In genomic region chr21:44912158-44912473, GRCh38 we compare ENCODE assay signal across 10 cellular contexts. TPM values are rescaled to one million over a fixed set of nuclear protein-coding genes. Genes with fewer than 3 reads are reported as not detected.
A peak's percentile ranks its signal among the peaks of the same experiment; 100 is the strongest.
DNase-seq lines count a peak whose midpoint lies in the region; ATAC-seq and TF ChIP-seq lines count a peak whose summit lies in the region.
"Had no signal": no experiment of that assay in that cellular context is flagged by ENCODE, and none has a peak within 500 bp of the region (broad histone marks: within the 10 kb centered on the region; RNA-seq: fewer than 3 reads in every experiment).

No MANE protein-coding gene starts in this region.

- H3K79me2 ChIP-seq in smooth muscle cell (ENCODE audit: low read depth) = no peaks in the 10 kb centered on the region

- H3K27ac ChIP-seq in RWPE2 (ENCODE audit: poor library complexity, severe bottlenecking) = peak overlapping the region; percentile 65
- no peak overlapping the region for H3K27ac ChIP-seq in rectal smooth muscle tissue (ENCODE audit: low read depth, low read length)
- no peak overlapping the region for H3K27ac ChIP-seq in smooth muscle cell (ENCODE audit: low read depth)
- no peak overlapping the region for H3K27ac ChIP-seq in suprapubic skin
- H3K27ac ChIP-seq: foreskin keratinocyte, vagina had no signal

- ATAC-seq in GM19463 (IDR thresholded peaks at IDR 0.05; ENCODE audit: unreplicated experiment) (peak; percentile 15), RWPE2 (ENCODE audit: low read depth) (no peak; the same call in 2 of the 3 replicates)

- H3K27me3 ChIP-seq in RWPE2 (ENCODE audit: insufficient read depth, poor library complexity, severe bottlenecking) = no peaks in the 10 kb centered on the region
- no peaks in the 10 kb centered on the region for H3K27me3 ChIP-seq in rectal smooth muscle tissue (ENCODE audit: control insufficient read depth, insufficient read depth, low read length)
- no peaks in the 10 kb centered on the region for H3K27me3 ChIP-seq in smooth muscle cell (ENCODE audit: low read depth)
- peaks cover 4% of the 10 kb centered on the region for H3K27me3 ChIP-seq in suprapubic skin
- H3K27me3 ChIP-seq: vagina had no signal

- H3K4me2 ChIP-seq in smooth muscle cell = no peak overlapping the region

- no peak overlapping the region for H2AFZ ChIP-seq in smooth muscle cell (ENCODE audit: low read depth)

- no peak for DNase-seq in RWPE2 (ENCODE audit: low spot score)
- DNase-seq in erythroblast (lab: John Stamatoyannopoulos, UW) = no peak
- no peak for DNase-seq in hippocampal formation (lab: John Stamatoyannopoulos, UW)
- no peak for DNase-seq in smooth muscle cell (lab: John Stamatoyannopoulos, UW; ENCODE audit: unreplicated experiment)
- DNase-seq in suprapubic skin (ENCODE audit: low spot score in 2 of 2) = no peak
- DNase-seq: foreskin keratinocyte, NCI-H187 had no signal

- H3K9me3 ChIP-seq in RWPE2 (ENCODE audit: severe bottlenecking) (no peaks in the 10 kb centered on the region), smooth muscle cell (replicated peaks; ENCODE audit: low read depth) (no peaks in the 10 kb centered on the region), suprapubic skin (no peaks in the 10 kb centered on the region)
- H3K9me3 ChIP-seq: vagina had no signal

- H3K9ac ChIP-seq in rectal smooth muscle tissue (ENCODE audit: low read length) (peak overlapping the region; percentile 21), smooth muscle cell (ENCODE audit: low read depth) (no peak overlapping the region)

- no peaks in the 10 kb centered on the region for H3K36me3 ChIP-seq in RWPE2 (ENCODE audit: low read depth)
- H3K36me3 ChIP-seq in rectal smooth muscle tissue (ENCODE audit: control insufficient read depth, insufficient read depth, low read length) = no peaks in the 10 kb centered on the region
- H3K36me3 ChIP-seq in smooth muscle cell (ENCODE audit: low read depth) = no peaks in the 10 kb centered on the region
- H3K36me3 ChIP-seq in suprapubic skin = no peaks in the 10 kb centered on the region
- H3K36me3 ChIP-seq: vagina had no signal

- WGBS in smooth muscle cell (ENCODE audit: low lambda C conversion rate) = 95% methylated on average over 8 of the region's 8 CpGs
- 57% methylated on average over 8 of the region's 8 CpGs for WGBS in suprapubic skin

- H3F3A ChIP-seq in smooth muscle cell (ENCODE audit: low read depth) = no peaks in the 10 kb centered on the region

- H3K4me1 ChIP-seq in RWPE2 (ENCODE audit: insufficient read depth, poor library complexity, severe bottlenecking) = peaks cover 45% of the 10 kb centered on the region
- peaks cover 20% of the 10 kb centered on the region for H3K4me1 ChIP-seq in rectal smooth muscle tissue (ENCODE audit: control insufficient read depth, insufficient read depth, low read length)
- peaks cover 9% of the 10 kb centered on the region for H3K4me1 ChIP-seq in smooth muscle cell (ENCODE audit: low read depth)
- H3K4me1 ChIP-seq in suprapubic skin = peaks cover 38% of the 10 kb centered on the region

- H3K4me3 ChIP-seq in RWPE2 (ENCODE audit: severe bottlenecking) (no peak overlapping the region), rectal smooth muscle tissue (ENCODE audit: low read length) (peak overlapping the region; percentile 11), smooth muscle cell (no peak overlapping the region), suprapubic skin (no peak overlapping the region)

- TF ChIP-seq CTCF in RWPE2 (IDR thresholded peaks at IDR 0.05; ENCODE audit: poor library complexity, severe bottlenecking) = no peak
- TF ChIP-seq CTCF in smooth muscle cell (IDR thresholded peaks at IDR 0.05; ENCODE audit: borderline replicate concordance, insufficient read depth, poor library complexity, severe bottlenecking) = no peak
- TF ChIP-seq CTCF in suprapubic skin (IDR thresholded peaks at IDR 0.05) = no peak

- TF ChIP-seq POLR2A in erythroblast (IDR thresholded peaks at IDR 0.05; ENCODE audit: low read length) (peak; percentile 67), suprapubic skin (IDR thresholded peaks at IDR 0.05) (no peak)

- no peak for TF ChIP-seq EP300 in suprapubic skin (IDR thresholded peaks at IDR 0.05)

- no peaks in the 10 kb centered on the region for H4K20me1 ChIP-seq in smooth muscle cell (ENCODE audit: low read depth)

RNA-seq across cellular contexts. Expression of gene ITGB2, which starts 8.6 kb away (rescaled TPM):
- total RNA-seq in smooth muscle cell = 0.18 TPM in 1 of 2 replicates, not detected in the other
- polyA plus RNA-seq in smooth muscle cell = 0.86 and 1.0 TPM in 2 replicates
- 10 to 100 TPM; 11.2 to 18.8 (median 15.3) TPM for total RNA-seq in suprapubic skin

RNA-seq across cellular contexts. Expression of gene SLX9, which starts 27.7 kb away (rescaled TPM):
- total RNA-seq in smooth muscle cell (13.9 and 15.9 TPM in 2 replicates), suprapubic skin (10 to 100 TPM; 13.4 to 16.9 (median 14.4) TPM)
- 26.6 and 32.7 TPM in 2 replicates for polyA plus RNA-seq in smooth muscle cell

RNA-seq across cellular contexts. Expression of gene PTTG1IP, which starts 38.6 kb away (rescaled TPM):
- total RNA-seq in smooth muscle cell = 331 and 369 TPM in 2 replicates
- polyA plus RNA-seq in smooth muscle cell = 314 and 340 TPM in 2 replicates
- total RNA-seq in suprapubic skin = 100 to 1,000 TPM; 114 to 172 (median 143) TPM

Comparison
In these comparisons a context has a peak if more than half of its experiments do, and no peak if none do; other contexts are left out.
1. RNA of gene ITGB2, which starts 8.6 kb away (total RNA-seq): 11.2 to 18.8 TPM in suprapubic skin; 0.18 TPM in smooth muscle cell; every median in the first group is over 10 times any median in the second.